In the genomic region with DNA sequence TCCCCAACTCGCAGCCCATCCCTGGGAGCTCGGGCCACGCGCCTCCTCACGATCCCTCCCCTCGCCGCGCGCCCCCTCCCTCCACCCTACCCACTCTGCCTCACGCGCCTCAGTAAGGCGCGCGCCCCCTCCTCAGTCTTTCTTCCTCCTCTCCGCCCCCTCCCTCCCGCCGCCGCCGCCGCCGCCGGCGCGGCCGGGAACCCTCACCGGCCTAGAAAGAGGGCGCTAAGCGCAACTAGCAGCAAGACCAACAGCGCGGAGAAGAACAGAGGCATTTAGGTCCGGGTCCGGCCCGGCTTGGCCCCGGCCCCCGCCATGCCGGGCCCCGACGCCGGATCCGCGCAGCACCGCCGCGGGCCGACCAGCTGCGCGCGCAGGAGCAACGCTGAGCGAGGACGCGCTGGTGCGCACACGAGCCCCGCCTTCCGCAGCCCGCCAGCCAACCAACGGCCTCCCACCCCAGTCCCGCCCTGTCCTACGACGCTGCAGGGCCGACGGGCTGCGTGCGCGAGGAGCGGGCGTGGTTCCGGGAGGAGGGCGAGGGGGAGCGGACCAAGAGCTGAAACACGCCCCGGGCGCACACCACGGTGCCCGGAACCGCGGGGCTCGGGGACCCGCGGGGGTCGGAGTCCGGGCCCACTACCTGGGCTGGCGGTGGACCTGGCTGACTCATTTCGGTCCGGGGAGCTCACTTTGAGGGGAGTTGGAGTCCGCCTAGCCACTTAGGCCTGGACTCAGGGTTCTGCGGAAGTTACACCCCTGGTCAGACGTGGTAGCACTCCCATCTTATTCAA, we compare ENCODE assay signal across 1 cellular context.
TF ChIP-seq lines count a peak whose summit lies in the region.

A gene (minus strand): TSS at position 377 of the 794 bp plus-strand sequence. CDS start 102 bp downstream, at position 275.

TF ChIP-seq in WTC11, 78 proteins besides CTCF, POLR2A, EP300 and RAD21 (continued from another document and continues in another):
- TF ChIP-seq, protein P1, sequence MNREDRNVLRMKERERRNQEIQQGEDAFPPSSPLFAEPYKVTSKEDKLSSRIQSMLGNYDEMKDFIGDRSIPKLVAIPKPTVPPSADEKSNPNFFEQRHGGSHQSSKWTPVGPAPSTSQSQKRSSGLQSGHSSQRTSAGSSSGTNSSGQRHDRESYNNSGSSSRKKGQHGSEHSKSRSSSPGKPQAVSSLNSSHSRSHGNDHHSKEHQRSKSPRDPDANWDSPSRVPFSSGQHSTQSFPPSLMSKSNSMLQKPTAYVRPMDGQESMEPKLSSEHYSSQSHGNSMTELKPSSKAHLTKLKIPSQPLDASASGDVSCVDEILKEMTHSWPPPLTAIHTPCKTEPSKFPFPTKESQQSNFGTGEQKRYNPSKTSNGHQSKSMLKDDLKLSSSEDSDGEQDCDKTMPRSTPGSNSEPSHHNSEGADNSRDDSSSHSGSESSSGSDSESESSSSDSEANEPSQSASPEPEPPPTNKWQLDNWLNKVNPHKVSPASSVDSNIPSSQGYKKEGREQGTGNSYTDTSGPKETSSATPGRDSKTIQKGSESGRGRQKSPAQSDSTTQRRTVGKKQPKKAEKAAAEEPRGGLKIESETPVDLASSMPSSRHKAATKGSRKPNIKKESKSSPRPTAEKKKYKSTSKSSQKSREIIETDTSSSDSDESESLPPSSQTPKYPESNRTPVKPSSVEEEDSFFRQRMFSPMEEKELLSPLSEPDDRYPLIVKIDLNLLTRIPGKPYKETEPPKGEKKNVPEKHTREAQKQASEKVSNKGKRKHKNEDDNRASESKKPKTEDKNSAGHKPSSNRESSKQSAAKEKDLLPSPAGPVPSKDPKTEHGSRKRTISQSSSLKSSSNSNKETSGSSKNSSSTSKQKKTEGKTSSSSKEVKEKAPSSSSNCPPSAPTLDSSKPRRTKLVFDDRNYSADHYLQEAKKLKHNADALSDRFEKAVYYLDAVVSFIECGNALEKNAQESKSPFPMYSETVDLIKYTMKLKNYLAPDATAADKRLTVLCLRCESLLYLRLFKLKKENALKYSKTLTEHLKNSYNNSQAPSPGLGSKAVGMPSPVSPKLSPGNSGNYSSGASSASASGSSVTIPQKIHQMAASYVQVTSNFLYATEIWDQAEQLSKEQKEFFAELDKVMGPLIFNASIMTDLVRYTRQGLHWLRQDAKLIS (CRISPR knock-in tag; IDR thresholded peaks at IDR 0.05; ENCODE audit: borderline replicate concordance) = no peak
- TF ChIP-seq ZNF232 (CRISPR knock-in tag; IDR thresholded peaks at IDR 0.05) (no peak), GRHL2 (CRISPR knock-in tag; IDR thresholded peaks at IDR 0.05; ENCODE audit: insufficient replicate concordance, severe bottlenecking) (no peak), IRF2 (CRISPR knock-in tag; IDR thresholded peaks at IDR 0.05; ENCODE audit: borderline replicate concordance, low read depth) (no peak), ZNF671 (CRISPR knock-in tag; IDR thresholded peaks at IDR 0.05) (no peak), JUN (CRISPR knock-in tag; IDR thresholded peaks at IDR 0.05) (no peak), ZNF416 (CRISPR knock-in tag; IDR thresholded peaks at IDR 0.05) (no peak), ESRRA (CRISPR knock-in tag; IDR thresholded peaks at IDR 0.05; ENCODE audit: borderline replicate concordance) (no peak), JAZF1 (CRISPR knock-in tag; IDR thresholded peaks at IDR 0.05) (no peak), MYBL2 (CRISPR knock-in tag; IDR thresholded peaks at IDR 0.05) (peak; percentile 25; the same call in 1 of the 2 replicates), CREB1 (CRISPR knock-in tag; IDR thresholded peaks at IDR 0.05) (no peak), RELA (CRISPR knock-in tag; IDR thresholded peaks at IDR 0.05; ENCODE audit: borderline replicate concordance) (no peak; the same call in 1 of the 2 replicates), ZBTB21 (CRISPR knock-in tag; IDR thresholded peaks at IDR 0.05; ENCODE audit: borderline replicate concordance) (no peak), FOXK1 (CRISPR knock-in tag; IDR thresholded peaks at IDR 0.05) (peak; percentile 70), TP53 (CRISPR knock-in tag; IDR thresholded peaks at IDR 0.05) (no peak), NR2C2 (CRISPR knock-in tag; IDR thresholded peaks at IDR 0.05) (no peak), SOX15 (CRISPR knock-in tag; IDR thresholded peaks at IDR 0.05) (no peak), SP1 (CRISPR knock-in tag; conservative IDR thresholded peaks at IDR 0.05) (peak; percentile 97), ZNF396 (CRISPR knock-in tag; IDR thresholded peaks at IDR 0.05; ENCODE audit: borderline replicate concordance) (no peak), OVOL2 (CRISPR knock-in tag; IDR thresholded peaks at IDR 0.05; ENCODE audit: borderline replicate concordance) (no peak), GABPB1 (CRISPR knock-in tag; IDR thresholded peaks at IDR 0.05) (no peak; the same call in 1 of the 2 replicates), NR1H2 (CRISPR knock-in tag; IDR thresholded peaks at IDR 0.05) (no peak)
- TF ChIP-seq, protein P2, sequence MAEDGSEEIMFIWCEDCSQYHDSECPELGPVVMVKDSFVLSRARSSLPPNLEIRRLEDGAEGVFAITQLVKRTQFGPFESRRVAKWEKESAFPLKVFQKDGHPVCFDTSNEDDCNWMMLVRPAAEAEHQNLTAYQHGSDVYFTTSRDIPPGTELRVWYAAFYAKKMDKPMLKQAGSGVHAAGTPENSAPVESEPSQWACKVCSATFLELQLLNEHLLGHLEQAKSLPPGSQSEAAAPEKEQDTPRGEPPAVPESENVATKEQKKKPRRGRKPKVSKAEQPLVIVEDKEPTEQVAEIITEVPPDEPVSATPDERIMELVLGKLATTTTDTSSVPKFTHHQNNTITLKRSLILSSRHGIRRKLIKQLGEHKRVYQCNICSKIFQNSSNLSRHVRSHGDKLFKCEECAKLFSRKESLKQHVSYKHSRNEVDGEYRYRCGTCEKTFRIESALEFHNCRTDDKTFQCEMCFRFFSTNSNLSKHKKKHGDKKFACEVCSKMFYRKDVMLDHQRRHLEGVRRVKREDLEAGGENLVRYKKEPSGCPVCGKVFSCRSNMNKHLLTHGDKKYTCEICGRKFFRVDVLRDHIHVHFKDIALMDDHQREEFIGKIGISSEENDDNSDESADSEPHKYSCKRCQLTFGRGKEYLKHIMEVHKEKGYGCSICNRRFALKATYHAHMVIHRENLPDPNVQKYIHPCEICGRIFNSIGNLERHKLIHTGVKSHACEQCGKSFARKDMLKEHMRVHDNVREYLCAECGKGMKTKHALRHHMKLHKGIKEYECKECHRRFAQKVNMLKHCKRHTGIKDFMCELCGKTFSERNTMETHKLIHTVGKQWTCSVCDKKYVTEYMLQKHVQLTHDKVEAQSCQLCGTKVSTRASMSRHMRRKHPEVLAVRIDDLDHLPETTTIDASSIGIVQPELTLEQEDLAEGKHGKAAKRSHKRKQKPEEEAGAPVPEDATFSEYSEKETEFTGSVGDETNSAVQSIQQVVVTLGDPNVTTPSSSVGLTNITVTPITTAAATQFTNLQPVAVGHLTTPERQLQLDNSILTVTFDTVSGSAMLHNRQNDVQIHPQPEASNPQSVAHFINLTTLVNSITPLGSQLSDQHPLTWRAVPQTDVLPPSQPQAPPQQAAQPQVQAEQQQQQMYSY (CRISPR knock-in tag; IDR thresholded peaks at IDR 0.05) = no peak
- TF ChIP-seq, protein P3, sequence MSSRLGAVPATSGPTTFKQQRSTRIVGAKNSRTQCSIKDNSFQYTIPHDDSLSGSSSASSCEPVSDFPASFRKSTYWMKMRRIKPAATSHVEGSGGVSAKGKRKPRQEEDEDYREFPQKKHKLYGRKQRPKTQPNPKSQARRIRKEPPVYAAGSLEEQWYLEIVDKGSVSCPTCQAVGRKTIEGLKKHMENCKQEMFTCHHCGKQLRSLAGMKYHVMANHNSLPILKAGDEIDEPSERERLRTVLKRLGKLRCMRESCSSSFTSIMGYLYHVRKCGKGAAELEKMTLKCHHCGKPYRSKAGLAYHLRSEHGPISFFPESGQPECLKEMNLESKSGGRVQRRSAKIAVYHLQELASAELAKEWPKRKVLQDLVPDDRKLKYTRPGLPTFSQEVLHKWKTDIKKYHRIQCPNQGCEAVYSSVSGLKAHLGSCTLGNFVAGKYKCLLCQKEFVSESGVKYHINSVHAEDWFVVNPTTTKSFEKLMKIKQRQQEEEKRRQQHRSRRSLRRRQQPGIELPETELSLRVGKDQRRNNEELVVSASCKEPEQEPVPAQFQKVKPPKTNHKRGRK (CRISPR knock-in tag; IDR thresholded peaks at IDR 0.05; ENCODE audit: borderline replicate concordance) = no peak
- TF ChIP-seq, protein P4, sequence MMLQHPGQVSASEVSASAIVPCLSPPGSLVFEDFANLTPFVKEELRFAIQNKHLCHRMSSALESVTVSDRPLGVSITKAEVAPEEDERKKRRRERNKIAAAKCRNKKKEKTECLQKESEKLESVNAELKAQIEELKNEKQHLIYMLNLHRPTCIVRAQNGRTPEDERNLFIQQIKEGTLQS (CRISPR knock-in tag; conservative IDR thresholded peaks at IDR 0.05) = no peak
- TF ChIP-seq, protein P5, sequence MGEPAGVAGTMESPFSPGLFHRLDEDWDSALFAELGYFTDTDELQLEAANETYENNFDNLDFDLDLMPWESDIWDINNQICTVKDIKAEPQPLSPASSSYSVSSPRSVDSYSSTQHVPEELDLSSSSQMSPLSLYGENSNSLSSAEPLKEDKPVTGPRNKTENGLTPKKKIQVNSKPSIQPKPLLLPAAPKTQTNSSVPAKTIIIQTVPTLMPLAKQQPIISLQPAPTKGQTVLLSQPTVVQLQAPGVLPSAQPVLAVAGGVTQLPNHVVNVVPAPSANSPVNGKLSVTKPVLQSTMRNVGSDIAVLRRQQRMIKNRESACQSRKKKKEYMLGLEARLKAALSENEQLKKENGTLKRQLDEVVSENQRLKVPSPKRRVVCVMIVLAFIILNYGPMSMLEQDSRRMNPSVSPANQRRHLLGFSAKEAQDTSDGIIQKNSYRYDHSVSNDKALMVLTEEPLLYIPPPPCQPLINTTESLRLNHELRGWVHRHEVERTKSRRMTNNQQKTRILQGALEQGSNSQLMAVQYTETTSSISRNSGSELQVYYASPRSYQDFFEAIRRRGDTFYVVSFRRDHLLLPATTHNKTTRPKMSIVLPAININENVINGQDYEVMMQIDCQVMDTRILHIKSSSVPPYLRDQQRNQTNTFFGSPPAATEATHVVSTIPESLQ (CRISPR knock-in tag; IDR thresholded peaks at IDR 0.05) = no peak
- TF ChIP-seq, protein P6, sequence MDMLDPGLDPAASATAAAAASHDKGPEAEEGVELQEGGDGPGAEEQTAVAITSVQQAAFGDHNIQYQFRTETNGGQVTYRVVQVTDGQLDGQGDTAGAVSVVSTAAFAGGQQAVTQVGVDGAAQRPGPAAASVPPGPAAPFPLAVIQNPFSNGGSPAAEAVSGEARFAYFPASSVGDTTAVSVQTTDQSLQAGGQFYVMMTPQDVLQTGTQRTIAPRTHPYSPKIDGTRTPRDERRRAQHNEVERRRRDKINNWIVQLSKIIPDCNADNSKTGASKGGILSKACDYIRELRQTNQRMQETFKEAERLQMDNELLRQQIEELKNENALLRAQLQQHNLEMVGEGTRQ (CRISPR knock-in tag; IDR thresholded peaks at IDR 0.05) = no peak
- TF ChIP-seq, protein P7, sequence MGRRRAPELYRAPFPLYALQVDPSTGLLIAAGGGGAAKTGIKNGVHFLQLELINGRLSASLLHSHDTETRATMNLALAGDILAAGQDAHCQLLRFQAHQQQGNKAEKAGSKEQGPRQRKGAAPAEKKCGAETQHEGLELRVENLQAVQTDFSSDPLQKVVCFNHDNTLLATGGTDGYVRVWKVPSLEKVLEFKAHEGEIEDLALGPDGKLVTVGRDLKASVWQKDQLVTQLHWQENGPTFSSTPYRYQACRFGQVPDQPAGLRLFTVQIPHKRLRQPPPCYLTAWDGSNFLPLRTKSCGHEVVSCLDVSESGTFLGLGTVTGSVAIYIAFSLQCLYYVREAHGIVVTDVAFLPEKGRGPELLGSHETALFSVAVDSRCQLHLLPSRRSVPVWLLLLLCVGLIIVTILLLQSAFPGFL (CRISPR knock-in tag; IDR thresholded peaks at IDR 0.05; ENCODE audit: borderline replicate concordance) = no peak
- TF ChIP-seq, protein P8, sequence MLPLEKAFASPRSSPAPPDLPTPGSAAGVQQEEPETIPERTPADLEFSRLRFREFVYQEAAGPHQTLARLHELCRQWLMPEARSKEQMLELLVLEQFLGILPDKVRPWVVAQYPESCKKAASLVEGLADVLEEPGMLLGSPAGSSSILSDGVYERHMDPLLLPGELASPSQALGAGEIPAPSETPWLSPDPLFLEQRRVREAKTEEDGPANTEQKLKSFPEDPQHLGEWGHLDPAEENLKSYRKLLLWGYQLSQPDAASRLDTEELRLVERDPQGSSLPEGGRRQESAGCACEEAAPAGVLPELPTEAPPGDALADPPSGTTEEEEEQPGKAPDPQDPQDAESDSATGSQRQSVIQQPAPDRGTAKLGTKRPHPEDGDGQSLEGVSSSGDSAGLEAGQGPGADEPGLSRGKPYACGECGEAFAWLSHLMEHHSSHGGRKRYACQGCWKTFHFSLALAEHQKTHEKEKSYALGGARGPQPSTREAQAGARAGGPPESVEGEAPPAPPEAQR (CRISPR knock-in tag; IDR thresholded peaks at IDR 0.05) = no peak
- TF ChIP-seq, protein P9, sequence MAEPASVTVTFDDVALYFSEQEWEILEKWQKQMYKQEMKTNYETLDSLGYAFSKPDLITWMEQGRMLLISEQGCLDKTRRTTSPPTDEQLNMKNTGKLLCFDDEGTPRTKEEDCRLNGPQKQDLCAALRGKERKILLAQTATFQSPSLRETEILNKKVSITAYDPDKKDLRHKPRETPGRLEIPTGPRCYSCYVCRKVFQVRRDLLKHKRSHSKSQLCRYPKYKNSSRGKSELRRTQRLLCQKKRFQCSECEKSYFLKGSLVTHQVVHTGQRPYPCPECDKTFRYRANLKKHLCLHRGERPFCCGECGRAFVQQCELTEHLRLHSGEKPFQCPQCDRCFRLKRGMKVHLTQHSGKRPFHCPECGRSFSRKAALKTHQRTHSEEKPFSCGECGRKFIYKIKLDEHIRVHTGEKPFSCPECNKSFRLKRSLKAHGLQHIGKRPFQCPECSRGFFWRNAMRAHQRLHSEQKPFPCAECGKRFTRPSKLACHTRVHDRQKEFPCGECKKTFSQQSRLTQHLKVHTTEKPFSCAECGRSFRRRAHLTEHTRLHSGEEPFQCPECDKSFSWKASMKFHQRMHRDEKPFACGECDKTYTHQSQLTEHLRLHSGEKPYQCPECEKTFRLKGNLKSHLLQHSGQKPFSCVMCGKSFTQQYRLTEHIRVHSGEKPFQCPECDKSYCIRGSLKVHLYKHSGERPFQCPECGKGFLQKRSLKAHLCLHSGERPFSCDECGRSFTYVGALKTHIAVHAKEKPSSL (CRISPR knock-in tag; conservative IDR thresholded peaks at IDR 0.05) = no peak
- TF ChIP-seq, protein P10, sequence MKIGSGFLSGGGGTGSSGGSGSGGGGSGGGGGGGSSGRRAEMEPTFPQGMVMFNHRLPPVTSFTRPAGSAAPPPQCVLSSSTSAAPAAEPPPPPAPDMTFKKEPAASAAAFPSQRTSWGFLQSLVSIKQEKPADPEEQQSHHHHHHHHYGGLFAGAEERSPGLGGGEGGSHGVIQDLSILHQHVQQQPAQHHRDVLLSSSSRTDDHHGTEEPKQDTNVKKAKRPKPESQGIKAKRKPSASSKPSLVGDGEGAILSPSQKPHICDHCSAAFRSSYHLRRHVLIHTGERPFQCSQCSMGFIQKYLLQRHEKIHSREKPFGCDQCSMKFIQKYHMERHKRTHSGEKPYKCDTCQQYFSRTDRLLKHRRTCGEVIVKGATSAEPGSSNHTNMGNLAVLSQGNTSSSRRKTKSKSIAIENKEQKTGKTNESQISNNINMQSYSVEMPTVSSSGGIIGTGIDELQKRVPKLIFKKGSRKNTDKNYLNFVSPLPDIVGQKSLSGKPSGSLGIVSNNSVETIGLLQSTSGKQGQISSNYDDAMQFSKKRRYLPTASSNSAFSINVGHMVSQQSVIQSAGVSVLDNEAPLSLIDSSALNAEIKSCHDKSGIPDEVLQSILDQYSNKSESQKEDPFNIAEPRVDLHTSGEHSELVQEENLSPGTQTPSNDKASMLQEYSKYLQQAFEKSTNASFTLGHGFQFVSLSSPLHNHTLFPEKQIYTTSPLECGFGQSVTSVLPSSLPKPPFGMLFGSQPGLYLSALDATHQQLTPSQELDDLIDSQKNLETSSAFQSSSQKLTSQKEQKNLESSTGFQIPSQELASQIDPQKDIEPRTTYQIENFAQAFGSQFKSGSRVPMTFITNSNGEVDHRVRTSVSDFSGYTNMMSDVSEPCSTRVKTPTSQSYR (CRISPR knock-in tag; IDR thresholded peaks at IDR 0.05) = no peak
